Comparison of ENCODE assay signal across 9 cellular contexts in genomic region chr22:36263886-36264664, GRCh38. TPM values are rescaled to one million over a fixed set of nuclear protein-coding genes. Genes with fewer than 3 reads are reported as not detected.
DNase-seq lines count a peak whose midpoint lies in the region; TF ChIP-seq lines count a peak whose summit lies in the region.
"Not testable (repeated sequence)": the region's sequence is repeated elsewhere in the genome, so short reads cannot be mapped to it uniquely, and the experiment has no call there.
"Had no signal": no experiment of that assay in that cellular context is flagged by ENCODE, and none has a peak within 500 bp of the region (broad histone marks: within the 10 kb centered on the region; RNA-seq: fewer than 3 reads in every experiment).

No MANE protein-coding gene starts in this region.

- peak overlapping the region; percentile 56 for H3K27ac Mint-ChIP-seq in activated naive CD4-positive, alpha-beta T cell treated with anti-CD3 and anti-CD28 coated beads, Interleukin-2, amount 10 ng/mL, durations not matched to agents 7 days and 5 days
- H3K27ac Mint-ChIP-seq in nephron progenitor cell: peak overlapping the region; percentile 54

- H3K36me3 Mint-ChIP-seq in activated naive CD4-positive, alpha-beta T cell treated with anti-CD3 and anti-CD28 coated beads, Interleukin-2, amount 10 ng/mL, durations not matched to agents 7 days and 5 days: peaks cover 66% of the 10 kb centered on the region
- H3K36me3 Mint-ChIP-seq in nephron progenitor cell (ENCODE audit: low read depth): not testable (repeated sequence)

- H3K4me3 Mint-ChIP-seq in activated naive CD4-positive, alpha-beta T cell treated with anti-CD3 and anti-CD28 coated beads, Interleukin-2, amount 10 ng/mL, durations not matched to agents 7 days and 5 days; nephron progenitor cell: not testable (repeated sequence)

- not testable (repeated sequence) for H3K4me1 ChIP-seq in breast epithelium; prostate gland (replicated peaks); uterus
- peaks cover 15% of the 10 kb centered on the region for H3K4me1 ChIP-seq in left ventricle myocardium inferior
- peaks cover 0 to 35% (median 22%) of the 10 kb centered on the region in 5 donors for H3K4me1 ChIP-seq in subcutaneous abdominal adipose tissue (ENCODE audit: control insufficient read depth in 5 of 5, insufficient read depth in 5 of 5, low read length in 5 of 5)

- H3K9me3 ChIP-seq in breast epithelium; left ventricle myocardium inferior (replicated peaks); prostate gland; subcutaneous abdominal adipose tissue (ENCODE audit: control insufficient read depth in 5 of 5, low read length in 5 of 5); uterus: not testable (repeated sequence)

- H3K9me3 Mint-ChIP-seq in activated naive CD4-positive, alpha-beta T cell treated with anti-CD3 and anti-CD28 coated beads, Interleukin-2, amount 10 ng/mL, durations not matched to agents 7 days and 5 days; nephron progenitor cell: not testable (repeated sequence)

- CTCF ChIA-PET in activated naive CD4-positive, alpha-beta T cell treated with anti-CD3 and anti-CD28 coated beads, Interleukin-2, amount 10 ng/mL, durations not matched to agents 7 days and 5 days (lab: Charles Lee): not testable (repeated sequence)

- intact Hi-C loops in breast epithelium (cut with DNase I; ENCODE audit: low total_unique reads); left ventricle myocardium inferior (cut with micrococcal nuclease); prostate gland (cut with DNase I); uterus (cut with DNase I; ENCODE audit: low total_unique reads): not testable (repeated sequence)

- H3K9ac ChIP-seq in subcutaneous abdominal adipose tissue (ENCODE audit: low read length in 5 of 5): not testable (repeated sequence)

- peak overlapping the region; percentile 87 to 97 for H3K27ac ChIP-seq in breast epithelium
- H3K27ac ChIP-seq in left ventricle myocardium inferior (replicated peaks): peak overlapping the region; percentile 8
- H3K27ac ChIP-seq in prostate gland: peak overlapping the region; percentile 6 to 57
- peak overlapping the region; percentile 37 for H3K27ac ChIP-seq in subcutaneous abdominal adipose tissue (ENCODE audit: low read depth, low read length)
- peak overlapping the region; percentile 64 to 72 for H3K27ac ChIP-seq in uterus

- H3K36me3 ChIP-seq in breast epithelium, prostate gland, uterus: not testable (repeated sequence)
- H3K36me3 ChIP-seq in left ventricle myocardium inferior: peaks cover 29% of the 10 kb centered on the region
- peaks cover 0 to 48% (median 20%) of the 10 kb centered on the region in 5 donors for H3K36me3 ChIP-seq in subcutaneous abdominal adipose tissue (ENCODE audit: control insufficient read depth in 5 of 5, insufficient read depth in 5 of 5, low read length in 5 of 5)

- H3K27me3 Mint-ChIP-seq in activated naive CD4-positive, alpha-beta T cell treated with anti-CD3 and anti-CD28 coated beads, Interleukin-2, amount 10 ng/mL, durations not matched to agents 7 days and 5 days: not testable (repeated sequence)
- peaks cover 18% of the 10 kb centered on the region for H3K27me3 Mint-ChIP-seq in nephron progenitor cell (ENCODE audit: low read depth, poor library complexity)

- TF ChIP-seq POLR2A in breast epithelium (IDR thresholded peaks at IDR 0.05); prostate gland (IDR thresholded peaks at IDR 0.05); uterus (IDR thresholded peaks at IDR 0.05): not testable (repeated sequence)

- peaks cover 16% of the 10 kb centered on the region for H3K4me1 Mint-ChIP-seq in activated naive CD4-positive, alpha-beta T cell treated with anti-CD3 and anti-CD28 coated beads, Interleukin-2, amount 10 ng/mL, durations not matched to agents 7 days and 5 days
- H3K4me1 Mint-ChIP-seq in nephron progenitor cell: peaks cover 35% of the 10 kb centered on the region

- DNase-seq in DMS79 (lab: John Stamatoyannopoulos, UW): peak; percentile 18
- not testable (repeated sequence) for DNase-seq in activated naive CD4-positive, alpha-beta T cell treated with anti-CD3 and anti-CD28 coated beads, Interleukin-2, amount 10 ng/mL, durations not matched to agents 7 days and 5 days; left ventricle myocardium inferior; nephron progenitor cell; prostate gland (ENCODE audit: low spot score); uterus
- DNase-seq in breast epithelium (ENCODE audit: low spot score in 2 of 2): peak in 1 of 2 donors; percentile 39

- H3K27me3 ChIP-seq in breast epithelium; left ventricle myocardium inferior (ENCODE audit: low read depth); prostate gland (replicated peaks; ENCODE audit: insufficient read depth); subcutaneous abdominal adipose tissue (ENCODE audit: control insufficient read depth in 5 of 5, insufficient read depth in 4 of 5, low read length in 5 of 5); uterus: not testable (repeated sequence)

- peak overlapping the region in 1 of 3 donors; percentile 5 for H3K4me3 ChIP-seq in breast epithelium
- not testable (repeated sequence) for H3K4me3 ChIP-seq in left ventricle myocardium inferior; prostate gland; subcutaneous abdominal adipose tissue (ENCODE audit: low read depth in 1 of 5, low read length in 5 of 5); uterus

- not testable (repeated sequence) for TF ChIP-seq CTCF in breast epithelium (IDR thresholded peaks at IDR 0.05); left ventricle myocardium inferior (IDR thresholded peaks at IDR 0.05; ENCODE audit: borderline replicate concordance); nephron progenitor cell (IDR thresholded peaks at IDR 0.05); prostate gland (IDR thresholded peaks at IDR 0.05); uterus (IDR thresholded peaks at IDR 0.05)

- 75% methylated on average over 7 of the region's 7 CpGs for WGBS in prostate gland

RNA-seq across cellular contexts. Expression of gene APOL1, which starts 11.1 kb away (rescaled TPM):
- 10 to 100 TPM in 2 of 3 donors, 1 to 10 TPM in 1; 5.9 to 38.3 (median 22.2) TPM for total RNA-seq in breast epithelium
- total RNA-seq in left ventricle myocardium inferior: 15.2 TPM
- total RNA-seq in prostate gland: 10 to 100 TPM; 19.6 to 22.9 TPM
- 10 to 100 TPM in 3 of 4 donors, 1 to 10 TPM in 1; 9.8 to 89.7 (median 19.9) TPM for total RNA-seq in uterus
- total RNA-seq: GM23338 had no signal

RNA-seq across cellular contexts. Expression of gene APOL2, which starts 24.7 kb away (rescaled TPM):
- total RNA-seq in breast epithelium (100 to 1,000 TPM in 1 of 3 donors, 10 to 100 TPM in 2; 50.4 to 112 (median 73.8) TPM), left ventricle myocardium inferior (69.6 TPM), prostate gland (10 to 100 TPM; 35.2 to 64.1 TPM), uterus (10 to 100 TPM; 15.6 to 96.2 (median 60.3) TPM)

Comparison
In these comparisons a context has a peak if more than half of its experiments do, and no peak if none do; other contexts are left out.
1. H3K27ac ChIP-seq: peak in every context shown above with its lines; median percentile 92 in breast epithelium; 68 in uterus; 37 in subcutaneous abdominal adipose tissue; 32 in prostate gland; 8 in left ventricle myocardium inferior.